ENCODE assay signal across 1 cellular context in the genomic region with DNA sequence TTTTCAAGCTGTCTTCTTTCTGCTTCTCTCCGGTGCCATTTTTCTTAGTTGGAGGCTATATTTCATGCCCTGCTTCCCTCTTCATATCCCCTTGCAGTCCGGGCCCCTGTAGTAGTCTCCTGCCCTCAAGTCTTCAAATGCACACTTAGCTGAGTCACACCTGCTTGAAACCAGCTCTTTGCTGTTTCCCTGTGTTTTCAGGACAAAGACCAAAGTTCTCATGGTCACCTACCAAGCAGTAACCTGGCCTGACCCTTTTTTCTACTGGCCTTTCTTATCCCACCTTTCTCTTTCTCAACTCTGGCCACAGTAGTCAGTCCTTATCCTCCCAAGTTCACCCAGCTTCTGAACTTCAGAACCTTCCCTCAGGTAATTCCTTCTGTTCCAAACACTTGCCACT.
TF ChIP-seq lines count a peak whose summit lies in the region.

No MANE protein-coding gene starts in this region.

TF ChIP-seq in liver, 16 proteins besides CTCF, POLR2A, EP300 and RAD21:
- no peak for TF ChIP-seq FOXA1 (IDR thresholded peaks at IDR 0.05)
- TF ChIP-seq GABPA (IDR thresholded peaks at IDR 0.05 in 1 of 2, conservative IDR thresholded peaks at IDR 0.05 in 1 of 2) = no peak
- no peak for TF ChIP-seq YY1 (IDR thresholded peaks at IDR 0.05)
- TF ChIP-seq FOXA2 (IDR thresholded peaks at IDR 0.05) = no peak
- TF ChIP-seq JUND (IDR thresholded peaks at IDR 0.05) = peak in 1 of 2 donors; percentile 16
- TF ChIP-seq RXRA (IDR thresholded peaks at IDR 0.05) = peak; percentile 33 to 61
- peak; percentile 35 to 68 for TF ChIP-seq HNF4A (conservative IDR thresholded peaks at IDR 0.05)
TF ChIP-seq in liver: peak in this region for 3.
